Comparison of ENCODE assay signal across 16 cellular contexts in genomic region chr17:32936157-32936893, GRCh38. TPM values are rescaled to one million over a fixed set of nuclear protein-coding genes. Genes with fewer than 3 reads are reported as not detected.
DNase-seq lines count a peak whose midpoint lies in the region; ATAC-seq, FAIRE-seq and TF ChIP-seq lines count a peak whose summit lies in the region.
"Had no signal": no experiment of that assay in that cellular context is flagged by ENCODE, and none has a peak within 500 bp of the region (broad histone marks: within the 10 kb centered on the region; RNA-seq: fewer than 3 reads in every experiment).

No MANE protein-coding gene starts in this region.

- ATAC-seq in stimulated activated naive B cell treated with anti-CD40 and anti-IgM and Interleukin-4, amounts not matched to agents 10 μg/mL and 1 μg/mL and 100 μg/mL, for 72 hours (replicated peaks) = peak; percentile 27 to 29
- ATAC-seq in GM18511 (IDR thresholded peaks at IDR 0.05; ENCODE audit: unreplicated experiment) = no peak
- ATAC-seq: gastrocnemius medialis had no signal

- FAIRE-seq in astrocyte (lab: Jason Lieb, UNC) = no peak
- no peak for FAIRE-seq in RCC 7860 (lab: Jason Lieb, UNC)
- FAIRE-seq: endometrium had no signal

- H3K27ac ChIP-seq in HUES64 (ENCODE audit: low read depth, low read length) = peak overlapping the region; percentile 27; the same call in 1 of the 2 replicates
- H3K27ac ChIP-seq in astrocyte (ENCODE audit: low read depth, low read length) = no peak overlapping the region
- peak overlapping the region; percentile 94 for H3K27ac ChIP-seq in layer of hippocampus (ENCODE audit: low read depth, low read length)
- H3K27ac ChIP-seq: brain microvascular endothelial cell, gastrocnemius medialis had no signal

- peaks cover 13% of the 10 kb centered on the region for H3K79me2 ChIP-seq in astrocyte (ENCODE audit: insufficient read depth, low read length)

- no peaks in the 10 kb centered on the region for H3K27me3 Mint-ChIP-seq in astrocyte (ENCODE audit: low read depth, unreplicated experiment)
- H3K27me3 Mint-ChIP-seq in stimulated activated naive B cell treated with anti-CD40 and anti-IgM and Interleukin-4, amounts not matched to agents 10 μg/mL and 1 μg/mL and 100 μg/mL, for 72 hours = peaks cover 28 to 40% of the 10 kb centered on the region in 2 donors

- H3K27me3 ChIP-seq in HUES64 (ENCODE audit: insufficient read depth, low read length) (no peaks in the 10 kb centered on the region), astrocyte (ENCODE audit: insufficient read depth, low read length) (no peaks in the 10 kb centered on the region), layer of hippocampus (ENCODE audit: control insufficient read depth, insufficient read depth, low read length) (no peaks in the 10 kb centered on the region)
- H3K27me3 ChIP-seq: BE2C, brain microvascular endothelial cell had no signal

- H3K9me3 ChIP-seq in HUES64 (ENCODE audit: insufficient read depth, low read depth, low read length) (no peaks in the 10 kb centered on the region), astrocyte (ENCODE audit: insufficient read depth, low read depth, low read length) (no peaks in the 10 kb centered on the region)
- H3K9me3 ChIP-seq: BE2C, gastrocnemius medialis, HAP-1 had no signal

- no peak for DNase-seq in astrocyte (ENCODE audit: low read depth)
- DNase-seq in stimulated activated naive B cell treated with anti-CD40 and anti-IgM and Interleukin-4, amounts not matched to agents 10 μg/mL and 1 μg/mL and 100 μg/mL, for 72 hours = no peak
- DNase-seq in RCC 7860 (ENCODE audit: low spot score) = no peak
- DNase-seq in activated T-cell treated with anti-CD3 and anti-CD28 coated beads, Interleukin-2, amount 50 U/mL, for 48 hours = no peak
- DNase-seq in NCI-H1436 treated with DMSO at 0.1 percent for 48 hours (lab: John Stamatoyannopoulos, UW) = no peak
- DNase-seq: DMS79 had no signal

- H3K9me3 Mint-ChIP-seq in astrocyte (ENCODE audit: unreplicated experiment) = no peaks in the 10 kb centered on the region
- no peaks in the 10 kb centered on the region for H3K9me3 Mint-ChIP-seq in stimulated activated naive B cell treated with anti-CD40 and anti-IgM and Interleukin-4, amounts not matched to agents 10 μg/mL and 1 μg/mL and 100 μg/mL, for 72 hours

- H3K4me3 ChIP-seq in HUES64 (ENCODE audit: low read length) = no peak overlapping the region
- H3K4me3 ChIP-seq in astrocyte (ENCODE audit: insufficient read depth, low read depth, low read length) = no peak overlapping the region
- H3K4me3 ChIP-seq: gastrocnemius medialis, HAP-1 had no signal

- H3K9ac ChIP-seq in HUES64 (ENCODE audit: low read depth, low read length) (no peak overlapping the region), astrocyte (ENCODE audit: low read length) (no peak overlapping the region)

- no peak overlapping the region for H3K4me3 Mint-ChIP-seq in astrocyte (ENCODE audit: unreplicated experiment)
- no peak overlapping the region for H3K4me3 Mint-ChIP-seq in stimulated activated naive B cell treated with anti-CD40 and anti-IgM and Interleukin-4, amounts not matched to agents 10 μg/mL and 1 μg/mL and 100 μg/mL, for 72 hours
- H3K4me3 Mint-ChIP-seq: activated CD8-positive, alpha-beta T cell treated with anti-CD3 and anti-CD28 coated beads for 36 hours had no signal

- 91% methylated on average over 16 of the region's 16 CpGs for WGBS in HUES64

- peak overlapping the region; percentile 7 for H3K4me2 ChIP-seq in astrocyte (ENCODE audit: low read length)

- TF ChIP-seq CTCF in astrocyte (IDR thresholded peaks at IDR 0.05; ENCODE audit: insufficient read depth, low read depth, low read length) = no peak

- H3K4me1 ChIP-seq in HUES64 (ENCODE audit: insufficient read depth, low read length) (peaks cover 4% of the 10 kb centered on the region; the same call in 1 of the 2 replicates), astrocyte (ENCODE audit: insufficient read depth, low read length) (peaks cover 6% of the 10 kb centered on the region)
- H3K4me1 ChIP-seq: BE2C, gastrocnemius medialis, HAP-1 had no signal

- peaks cover 25% of the 10 kb centered on the region for H3K4me1 Mint-ChIP-seq in astrocyte (ENCODE audit: low read depth, unreplicated experiment)
- H3K4me1 Mint-ChIP-seq in stimulated activated naive B cell treated with anti-CD40 and anti-IgM and Interleukin-4, amounts not matched to agents 10 μg/mL and 1 μg/mL and 100 μg/mL, for 72 hours = peaks cover 2 to 6% of the 10 kb centered on the region in 2 donors

- no peak overlapping the region for H3K27ac Mint-ChIP-seq in astrocyte (ENCODE audit: unreplicated experiment)
- H3K27ac Mint-ChIP-seq in stimulated activated naive B cell treated with anti-CD40 and anti-IgM and Interleukin-4, amounts not matched to agents 10 μg/mL and 1 μg/mL and 100 μg/mL, for 72 hours = no peak overlapping the region
- H3K27ac Mint-ChIP-seq: activated CD8-positive, alpha-beta T cell treated with anti-CD3 and anti-CD28 coated beads for 36 hours; activated T-helper 2 cell treated with anti-CD3 and anti-CD28 coated beads, Interferon-gamma antibody, Interleukin-2, Interleukin-4, amounts not matched to agents 10 μg/mL and 5 μg/mL and 100 μg/mL, durations not matched to agents 14 hours and 24 hours and 36 hours had no signal

- H3K36me3 Mint-ChIP-seq in astrocyte (ENCODE audit: low read depth, unreplicated experiment) = peaks cover 31% of the 10 kb centered on the region
- H3K36me3 Mint-ChIP-seq in stimulated activated naive B cell treated with anti-CD40 and anti-IgM and Interleukin-4, amounts not matched to agents 10 μg/mL and 1 μg/mL and 100 μg/mL, for 72 hours = no peaks in the 10 kb centered on the region

- peak overlapping the region; percentile 36 for H2AFZ ChIP-seq in astrocyte (ENCODE audit: low read depth, low read length)

- H4K20me1 ChIP-seq in astrocyte (ENCODE audit: insufficient read depth, low read length) = peaks cover 7% of the 10 kb centered on the region

- peaks cover 83% of the 10 kb centered on the region for H3K36me3 ChIP-seq in HUES64 (ENCODE audit: insufficient read depth, low read length)
- H3K36me3 ChIP-seq in astrocyte (ENCODE audit: insufficient read depth, low read length) = peaks cover 40% of the 10 kb centered on the region
- H3K36me3 ChIP-seq: BE2C, gastrocnemius medialis had no signal

RNA-seq across cellular contexts. Expression of gene TMEM98, which starts 8.4 kb away (rescaled TPM):
- polyA plus RNA-seq in HUES64 (2013, experiment 1 of 2) = 84.3 TPM
- 91.4 TPM for polyA plus RNA-seq in HUES64 (2013, experiment 2 of 2)
- 59.6 and 62.6 TPM in 2 replicates for total RNA-seq in astrocyte
- total RNA-seq: activated CD8-positive, alpha-beta T cell treated with anti-CD3 and anti-CD28 coated beads for 36 hours had no signal

RNA-seq across cellular contexts. Expression of gene SPACA3, which starts 55.3 kb away (rescaled TPM):
- polyA plus RNA-seq in HUES64 (2013, experiment 1 of 2) = not detected
- not detected for polyA plus RNA-seq in HUES64 (2013, experiment 2 of 2)
- total RNA-seq in astrocyte = not detected in 2 replicates
- total RNA-seq: activated CD8-positive, alpha-beta T cell treated with anti-CD3 and anti-CD28 coated beads for 36 hours; activated T-helper 2 cell treated with anti-CD3 and anti-CD28 coated beads, Interferon-gamma antibody, Interleukin-2, Interleukin-4, amounts not matched to agents 10 μg/mL and 5 μg/mL and 100 μg/mL, durations not matched to agents 14 hours and 24 hours and 36 hours; gastrocnemius medialis had no signal

RNA-seq across cellular contexts. Expression of gene MYO1D, which starts 59.4 kb away (rescaled TPM):
- 14.0 TPM for polyA plus RNA-seq in HUES64 (2013, experiment 1 of 2)
- 11.7 TPM for polyA plus RNA-seq in HUES64 (2013, experiment 2 of 2)
- 18.0 and 23.5 TPM in 2 replicates for total RNA-seq in astrocyte
